In the genomic region with DNA sequence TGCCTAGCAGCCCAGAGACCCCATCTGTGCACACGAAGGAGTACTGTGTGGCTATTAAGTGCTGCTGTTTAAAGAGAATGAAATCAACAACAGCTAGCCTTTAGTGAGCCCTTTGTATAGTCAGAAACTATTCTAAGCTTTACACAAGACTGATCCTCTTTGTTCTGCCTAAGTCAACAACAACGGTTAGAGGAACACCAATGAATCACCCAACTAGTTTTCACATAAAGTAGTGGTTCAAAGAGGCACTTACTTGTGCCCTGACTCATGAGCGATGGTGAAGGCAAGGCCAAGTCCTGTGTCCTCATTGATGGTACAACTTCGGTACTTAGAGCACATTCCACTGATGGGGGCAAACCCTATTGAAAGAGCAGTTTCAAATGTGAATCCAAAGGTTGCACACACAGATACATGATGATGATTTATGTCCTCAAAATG, we compare ENCODE assay signal across 9 cellular contexts.
DNase-seq lines count a peak whose midpoint lies in the region; ATAC-seq and TF ChIP-seq lines count a peak whose summit lies in the region.
"Had no signal": no experiment of that assay in that cellular context is flagged by ENCODE, and none has a peak within 500 bp of the region (broad histone marks: within the 10 kb centered on the region; RNA-seq: fewer than 3 reads in every experiment).

No MANE protein-coding gene starts in this region.

- CTCF ChIA-PET in Panc1 (lab: Charles Lee): no interaction called here

- BruUV-seq in Panc1 (replicated peaks; lab: Mats Ljungman, UMichigan): no TSS peak

- DNase-seq in HK-2 (ENCODE audit: unreplicated experiment) (peak; percentile 21), Panc1 (ENCODE audit: low read depth, low spot score) (peak; percentile 58), foreskin melanocyte (peak; percentile 12), retinal pigment epithelial cell (ENCODE audit: low read depth) (peak; percentile 28)
- no peak for DNase-seq in stimulated activated effector memory CD8-positive, alpha-beta T cell treated with anti-CD3 and anti-CD28 coated beads, Interleukin-12 subunit alpha, Interleukin-12 subunit beta, amount 100 ng/mL, for 72 hours (ENCODE audit: low spot score in 2 of 2)
- DNase-seq: ovary had no signal

- ATAC-seq in Panc1: peak; percentile 99
- no peak for ATAC-seq in GM18502 (IDR thresholded peaks at IDR 0.05; ENCODE audit: poor library complexity, unreplicated experiment)
- no peak for ATAC-seq in stimulated activated effector memory CD8-positive, alpha-beta T cell treated with anti-CD3 and anti-CD28 coated beads, Interleukin-12 subunit alpha, Interleukin-12 subunit beta, amount 100 ng/mL, for 72 hours
- ATAC-seq in HG03457 (IDR thresholded peaks at IDR 0.05; ENCODE audit: unreplicated experiment): no peak

- no peak for TF ChIP-seq CTCF in Panc1 (IDR thresholded peaks at IDR 0.05)
- TF ChIP-seq CTCF in retinal pigment epithelial cell (conservative IDR thresholded peaks at IDR 0.05; ENCODE audit: low read depth, low read length): no peak

- H3K36me3 ChIP-seq in Panc1 (ENCODE audit: control insufficient read depth, insufficient read depth, low read length): no peaks in the 10 kb centered on the region
- H3K36me3 ChIP-seq: ascending aorta, ovary had no signal

- no peaks in the 10 kb centered on the region for H3K9me3 ChIP-seq in Panc1 (ENCODE audit: control insufficient read depth, insufficient read depth, low read depth, low read length)
- H3K9me3 ChIP-seq: ascending aorta, ovary had no signal

- no peaks in the 10 kb centered on the region for H3K27me3 ChIP-seq in Panc1 (ENCODE audit: control insufficient read depth, insufficient read depth, low read length)
- H3K27me3 ChIP-seq: ascending aorta, ovary had no signal

- POLR2A ChIA-PET in Panc1 (lab: Charles Lee): no interaction called here

- peaks cover 18% of the 10 kb centered on the region for H3K4me1 ChIP-seq in Panc1 (ENCODE audit: control insufficient read depth, insufficient read depth, low read length)
- H3K4me1 ChIP-seq: ascending aorta had no signal

- H3K4me3 ChIP-seq in Panc1 (ENCODE audit: low read depth in 2 of 2, low read length in 2 of 2): no peak overlapping the region
- no peak overlapping the region for H3K4me3 ChIP-seq in retinal pigment epithelial cell (ENCODE audit: low read length)
- H3K4me3 ChIP-seq: ascending aorta, ovary had no signal

- in situ Hi-C loops in Panc1 (cut with HindIII; ENCODE audit: low pct_unique_long_range_greater_than_20kb, low sequenced_read_pairs): loop anchor here (10.0 kb wide), 1 partner anchor 226 kb away; no protein-coding TSS in a partner anchor

- H3K27ac ChIP-seq in Panc1 (ENCODE audit: low read length): peak overlapping the region; percentile 89
- H3K27ac ChIP-seq: ascending aorta, ovary had no signal

- H3K36me3 Mint-ChIP-seq in stimulated activated effector memory CD8-positive, alpha-beta T cell treated with anti-CD3 and anti-CD28 coated beads, Interleukin-12 subunit alpha, Interleukin-12 subunit beta, amount 100 ng/mL, for 72 hours: no peaks in the 10 kb centered on the region

- intact Hi-C loops in Panc1 (cut with micrococcal nuclease; ENCODE audit: unreplicated experiment): no loop called here

- H3K4me3 Mint-ChIP-seq in stimulated activated effector memory CD8-positive, alpha-beta T cell treated with anti-CD3 and anti-CD28 coated beads, Interleukin-12 subunit alpha, Interleukin-12 subunit beta, amount 100 ng/mL, for 72 hours: no peak overlapping the region

- H3K9me3 Mint-ChIP-seq in stimulated activated effector memory CD8-positive, alpha-beta T cell treated with anti-CD3 and anti-CD28 coated beads, Interleukin-12 subunit alpha, Interleukin-12 subunit beta, amount 100 ng/mL, for 72 hours: no peaks in the 10 kb centered on the region

- H3K27ac Mint-ChIP-seq in stimulated activated effector memory CD8-positive, alpha-beta T cell treated with anti-CD3 and anti-CD28 coated beads, Interleukin-12 subunit alpha, Interleukin-12 subunit beta, amount 100 ng/mL, for 72 hours: no peak overlapping the region

- no peaks in the 10 kb centered on the region for H3K4me1 Mint-ChIP-seq in stimulated activated effector memory CD8-positive, alpha-beta T cell treated with anti-CD3 and anti-CD28 coated beads, Interleukin-12 subunit alpha, Interleukin-12 subunit beta, amount 100 ng/mL, for 72 hours

Comparison
In these comparisons a context has a peak if more than half of its experiments do, and no peak if none do; other contexts are left out.
1. DNase-seq: peak in HK-2 (single experiment), Panc1 (single experiment), foreskin melanocyte (single experiment) and retinal pigment epithelial cell (single experiment); none in stimulated activated effector memory CD8-positive, alpha-beta T cell treated with anti-CD3 and anti-CD28 coated beads, Interleukin-12 subunit alpha, Interleukin-12 subunit beta, amount 100 ng/mL, for 72 hours (0 of 2).